In the genomic region with DNA sequence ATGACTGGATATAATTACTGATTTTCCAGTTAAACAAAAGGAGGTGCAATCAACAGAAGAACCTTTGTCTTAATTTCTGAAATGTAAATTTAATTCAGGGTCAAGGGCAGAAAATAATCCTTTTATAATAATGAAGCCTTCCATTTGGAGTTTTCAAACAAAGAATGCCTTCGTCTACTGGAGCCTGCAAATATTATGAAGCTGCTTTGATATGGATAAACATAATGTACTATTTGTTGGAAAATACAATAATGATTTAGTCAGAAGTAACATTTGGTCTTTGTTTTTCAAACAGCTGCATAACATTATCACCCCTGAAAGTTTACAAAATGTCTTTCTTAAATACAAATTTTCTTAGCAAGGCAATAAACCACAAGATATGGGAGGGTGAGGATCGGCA, we compare ENCODE assay signal across 23 cellular contexts.
"Had no signal": no experiment of that assay in that cellular context is flagged by ENCODE, and none has a peak within 500 bp of the region (broad histone marks: within the 10 kb centered on the region; RNA-seq: fewer than 3 reads in every experiment).

No MANE protein-coding gene starts in this region.

- H3K9me3 Mint-ChIP-seq: central memory CD8-positive, alpha-beta T cell; immature natural killer cell; naive B cell; nephron; stimulated activated effector memory CD8-positive, alpha-beta T cell treated with anti-CD3 and anti-CD28 coated beads, Interleukin-12 subunit alpha, Interleukin-12 subunit beta, amount 100 ng/mL, for 72 hours had no signal

- H3K36me3 Mint-ChIP-seq: naive B cell; stimulated activated effector memory CD8-positive, alpha-beta T cell treated with anti-CD3 and anti-CD28 coated beads, Interleukin-12 subunit alpha, Interleukin-12 subunit beta, amount 100 ng/mL, for 72 hours had no signal

- H3K4me3 ChIP-seq: esophagus squamous epithelium, gastroesophageal sphincter, left ventricle myocardium inferior, lower lobe of right lung, pancreas, prostate gland, right lobe of liver, testis, transverse colon had no signal

- H3K27ac ChIP-seq: epithelial cell of prostate, esophagus squamous epithelium, gastroesophageal sphincter, left ventricle myocardium inferior, lower lobe of right lung, pancreas, prostate gland, right lobe of liver, transverse colon had no signal

- H3K27me3 ChIP-seq: esophagus squamous epithelium, gastroesophageal sphincter, pancreas, right lobe of liver, testis, transverse colon had no signal

- DNase-seq: cortex of kidney; effector memory CD4-positive, alpha-beta T cell; esophagus squamous epithelium; immature natural killer cell; left ventricle myocardium inferior; lower lobe of right lung; mesenchymal stem cell; naive B cell; occipital lobe; pancreas; retina; right lobe of liver; stimulated activated CD4-positive, alpha-beta T cell treated with anti-CD3 and anti-CD28 coated beads, Interleukin-4, amount 100 ng/mL, for 1 hour; stimulated activated CD8-positive, alpha-beta memory T cell treated with anti-CD3 and anti-CD28 coated beads, Interleukin-4, amount 100 ng/mL, for 48 hours; stimulated activated naive CD8-positive, alpha-beta T cell treated with anti-CD3 and anti-CD28 coated beads, Interleukin-15, Interleukin-2, amounts not matched to agents 100 U/mL and 50 U/mL, for 24 hours; testis; transverse colon had no signal

- H3K27ac Mint-ChIP-seq: immature natural killer cell; naive B cell; nephron; stimulated activated effector memory CD8-positive, alpha-beta T cell treated with anti-CD3 and anti-CD28 coated beads, Interleukin-12 subunit alpha, Interleukin-12 subunit beta, amount 100 ng/mL, for 72 hours had no signal

- H3K4me3 Mint-ChIP-seq: central memory CD8-positive, alpha-beta T cell; immature natural killer cell; naive B cell; nephron; stimulated activated effector memory CD8-positive, alpha-beta T cell treated with anti-CD3 and anti-CD28 coated beads, Interleukin-12 subunit alpha, Interleukin-12 subunit beta, amount 100 ng/mL, for 72 hours had no signal

- H3K4me1 Mint-ChIP-seq: central memory CD8-positive, alpha-beta T cell; immature natural killer cell; naive B cell; stimulated activated effector memory CD8-positive, alpha-beta T cell treated with anti-CD3 and anti-CD28 coated beads, Interleukin-12 subunit alpha, Interleukin-12 subunit beta, amount 100 ng/mL, for 72 hours had no signal

- ATAC-seq: gastroesophageal sphincter; lower lobe of right lung; pancreas; right lobe of liver; stimulated activated effector memory CD8-positive, alpha-beta T cell treated with anti-CD3 and anti-CD28 coated beads, Interleukin-12 subunit alpha, Interleukin-12 subunit beta, amount 100 ng/mL, for 72 hours; stimulated activated naive CD8-positive, alpha-beta T cell treated with anti-CD3 and anti-CD28 coated beads, Interleukin-15, Interleukin-2, amounts not matched to agents 100 U/mL and 50 U/mL, for 24 hours had no signal
